ENCODE assay signal across 7 cellular contexts in the genomic region with DNA sequence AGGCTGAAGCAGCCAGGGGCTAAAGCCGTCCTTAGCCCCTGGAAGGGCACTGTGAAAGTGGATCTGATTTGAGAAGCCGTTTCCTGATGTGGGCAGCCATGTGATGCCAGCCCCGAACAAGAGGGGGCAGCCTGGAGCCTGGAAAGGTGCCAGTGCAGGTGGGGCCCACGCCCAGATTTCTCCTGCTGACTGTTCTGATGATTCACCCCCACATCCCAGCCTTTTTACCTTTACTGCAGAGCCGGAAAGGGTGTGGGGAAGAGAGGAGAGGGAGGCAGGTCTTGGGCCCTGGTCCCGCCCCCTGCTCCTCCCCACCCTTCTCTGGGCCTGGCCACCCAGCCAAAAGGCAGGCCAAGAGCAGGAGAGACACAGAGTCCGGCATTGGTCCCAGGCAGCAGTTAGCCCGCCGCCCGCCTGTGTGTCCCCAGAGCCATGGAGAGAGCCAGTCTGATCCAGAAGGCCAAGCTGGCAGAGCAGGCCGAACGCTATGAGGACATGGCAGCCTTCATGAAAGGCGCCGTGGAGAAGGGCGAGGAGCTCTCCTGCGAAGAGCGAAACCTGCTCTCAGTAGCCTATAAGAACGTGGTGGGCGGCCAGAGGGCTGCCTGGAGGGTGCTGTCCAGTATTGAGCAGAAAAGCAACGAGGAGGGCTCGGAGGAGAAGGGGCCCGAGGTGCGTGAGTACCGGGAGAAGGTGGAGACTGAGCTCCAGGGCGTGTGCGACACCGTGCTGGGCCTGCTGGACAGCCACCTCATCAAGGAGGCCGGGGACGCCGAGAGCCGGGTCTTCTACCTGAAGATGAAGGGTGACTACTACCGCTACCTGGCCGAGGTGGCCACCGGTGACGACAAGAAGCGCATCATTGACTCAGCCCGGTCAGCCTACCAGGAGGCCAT. TPM values are rescaled to one million over a fixed set of nuclear protein-coding genes. Genes with fewer than 3 reads are reported as not detected.
DNase-seq lines count a peak whose midpoint lies in the region; ATAC-seq and TF ChIP-seq lines count a peak whose summit lies in the region.

A gene (plus strand): TSS at position 369 of the 896 bp plus-strand sequence. CDS start 64 bp downstream, at position 433.

- no peak within 1 kb of the TSS for H3K9ac ChIP-seq in fibroblast of lung (ENCODE audit: insufficient read depth, low read length)

- H3K4me3 ChIP-seq in fibroblast of lung (replicated peaks in 1 of 4; ENCODE audit: control extremely low read depth in 1 of 4, insufficient read depth in 1 of 4, low read depth in 3 of 4, low read length in 4 of 4): peak within 1 kb of the TSS in 2 of 4 experiments; percentile 56 to 77

- no peaks in the 10 kb centered on the region for H4K20me1 ChIP-seq in fibroblast of lung (ENCODE audit: control insufficient read depth, extremely low read depth, insufficient read depth, low read length)

- H2AFZ ChIP-seq in fibroblast of lung (ENCODE audit: low read length): peak within 1 kb of the TSS; percentile 65

- peak; percentile 65 for TF ChIP-seq CTCF in GM13977 (IDR thresholded peaks at IDR 0.05; ENCODE audit: extremely low read depth, insufficient read depth, missing control alignments)
- TF ChIP-seq CTCF in fibroblast of lung (conservative IDR thresholded peaks at IDR 0.05 in 1 of 2, IDR thresholded peaks at IDR 0.05 in 1 of 2; ENCODE audit: low read depth in 1 of 2, low read length in 2 of 2): peak in 1 of 2 donors; percentile 17

- H3K27ac ChIP-seq in fibroblast of lung (ENCODE audit: insufficient read depth, low read length): no peak within 1 kb of the TSS

- peaks cover 7% of the 10 kb centered on the region for H3K4me1 ChIP-seq in fibroblast of lung (ENCODE audit: control insufficient read depth, extremely low read depth, insufficient read depth, low read length)

- H3K9me3 ChIP-seq in fibroblast of lung (ENCODE audit: control insufficient read depth, insufficient read depth, low read depth, low read length): no peaks in the 10 kb centered on the region

- H3K4me2 ChIP-seq in fibroblast of lung (ENCODE audit: extremely low read depth, insufficient read depth, low read length): peak within 1 kb of the TSS; percentile 81

- no peaks in the 10 kb centered on the region for H3K36me3 ChIP-seq in fibroblast of lung (ENCODE audit: control insufficient read depth, insufficient read depth, low read length)

- ATAC-seq in HG02973 (IDR thresholded peaks at IDR 0.05; ENCODE audit: unreplicated experiment): no peak
- ATAC-seq in GM21515 (IDR thresholded peaks at IDR 0.05; ENCODE audit: unreplicated experiment): no peak

- in situ Hi-C loops in GM13977 (cut with MboI; ENCODE audit: low pct_unique_long_range_greater_than_20kb, low sequenced_read_pairs, unreplicated experiment): no loop called here

- no peaks in the 10 kb centered on the region for H3K27me3 ChIP-seq in fibroblast of lung (ENCODE audit: control insufficient read depth, insufficient read depth, low read length)

- DNase-seq in GM13977 (ENCODE audit: low spot score) (peak; percentile 44), NCI-H2107 treated with DMSO at 0.1 percent for 48 hours (lab: John Stamatoyannopoulos, UW; ENCODE audit: unreplicated experiment) (peak; percentile 61), fibroblast of lung (ENCODE audit: low read depth in 2 of 2) (no peak), renal cortical epithelial cell (ENCODE audit: low read depth) (peak; percentile 88)
- peak; percentile 69 for DNase-seq in activated CD8-positive, alpha-beta memory T cell treated with anti-CD3 and anti-CD28 coated beads for 24 hours

- H3K79me2 ChIP-seq in fibroblast of lung (ENCODE audit: control insufficient read depth, insufficient read depth, low read length): no peaks in the 10 kb centered on the region

RNA-seq across cellular contexts. Expression of the gene that starts here (rescaled TPM):
- under 0.01 TPM in 1 of 2 replicates, not detected in the other for total RNA-seq in fibroblast of lung
- polyA plus RNA-seq in fibroblast of lung: 0.19 and 0.34 TPM in 2 replicates
- polyA plus RNA-seq in fibroblast of lung (2012): 0.16 and 0.55 TPM in 2 replicates
- 1.3 TPM in 1 of 2 replicates, not detected in the other for polyA minus RNA-seq in fibroblast of lung (ENCODE audit: low replicate concordance)
- 21.6 and 97.9 TPM in 2 replicates for total RNA-seq in renal cortical epithelial cell

Comparison
In these comparisons a context has a peak if more than half of its experiments do, and no peak if none do; other contexts are left out.
1. RNA of the gene that starts here (total RNA-seq): 21.6 to 97.9 TPM in renal cortical epithelial cell; under 0.01 TPM in fibroblast of lung; every median in the first group is over 10 times any median in the second.
2. DNase-seq: peak in GM13977 (single experiment), NCI-H2107 treated with DMSO at 0.1 percent for 48 hours (single experiment), activated CD8-positive, alpha-beta memory T cell treated with anti-CD3 and anti-CD28 coated beads for 24 hours (single experiment) and renal cortical epithelial cell (single experiment); none in fibroblast of lung (0 of 2).